Comparison of ENCODE assay signal across 29 cellular contexts in genomic region chr20:32614772-32615171, GRCh38. TPM values are rescaled to one million over a fixed set of nuclear protein-coding genes. Genes with fewer than 3 reads are reported as not detected.
"Had no signal": no experiment of that assay in that cellular context is flagged by ENCODE, and none has a peak within 500 bp of the region (broad histone marks: within the 10 kb centered on the region; RNA-seq: fewer than 3 reads in every experiment).

No MANE protein-coding gene starts in this region.

- H3K79me2 ChIP-seq: hepatocyte had no signal

- H3K27me3 ChIP-seq: colonic mucosa, hepatocyte had no signal

- H3K4me1 ChIP-seq: colonic mucosa, esophagus muscularis mucosa, foreskin keratinocyte, gastroesophageal sphincter, heart left ventricle, left lung, lower lobe of right lung had no signal

- H3K4me3 Mint-ChIP-seq: dendritic cell treated with granulocyte-macrophage colony-stimulating factor and Interleukin-4, amounts not matched to agents 40 ng/mL and 50 ng/mL, for 4 days; effector memory CD8-positive, alpha-beta T cell; immature natural killer cell; mesothelial cell of epicardium; naive B cell had no signal

- H3K36me3 ChIP-seq: colonic mucosa, esophagus muscularis mucosa, gastroesophageal sphincter, heart left ventricle, left lung, lower lobe of right lung had no signal

- DNase-seq: colonic mucosa; cortex of kidney; effector CD8-positive, alpha-beta T cell; effector memory CD8-positive, alpha-beta T cell; foreskin keratinocyte; heart left ventricle; hypothalamus; immature natural killer cell; left cardiac atrium; left lung; left ventricle myocardium superior; lower lobe of right lung; mesenchymal stem cell; mucosa of descending colon; naive B cell had no signal

- H3K9me3 Mint-ChIP-seq: immature natural killer cell, mesothelial cell of epicardium had no signal

- H3K4me3 ChIP-seq: colonic mucosa, esophagus muscularis mucosa, gastroesophageal sphincter, heart left ventricle, hepatocyte, left lung, lower lobe of right lung, mucosa of descending colon had no signal

- H3K4me2 ChIP-seq: hepatocyte had no signal

- H3K27ac ChIP-seq: colonic mucosa, esophagus muscularis mucosa, foreskin keratinocyte, gastroesophageal sphincter, heart left ventricle, hepatocyte, left lung, lower lobe of right lung had no signal

- H2AFZ ChIP-seq: hepatocyte had no signal

- H3K27ac Mint-ChIP-seq: dendritic cell treated with granulocyte-macrophage colony-stimulating factor and Interleukin-4, amounts not matched to agents 40 ng/mL and 50 ng/mL, for 4 days; effector memory CD8-positive, alpha-beta T cell; mesothelial cell of epicardium had no signal

- FAIRE-seq: endothelial cell of umbilical vein, frontal cortex, keratinocyte had no signal

- H3K36me3 Mint-ChIP-seq: mesothelial cell of epicardium, naive B cell had no signal

- H3K9me3 ChIP-seq: colonic mucosa, esophagus muscularis mucosa, gastroesophageal sphincter, heart left ventricle, left lung, lower lobe of right lung, mucosa of descending colon had no signal

RNA-seq across cellular contexts. Expression of gene C20orf203, which starts 59.0 kb away (rescaled TPM):
- total RNA-seq: colonic mucosa, dermis microvascular lymphatic vessel endothelial cell, endothelial cell of umbilical vein, epithelial cell of proximal tubule, fibroblast of villous mesenchyme, foreskin keratinocyte, hepatocyte, kidney epithelial cell, left cardiac atrium, left lung, left ventricle myocardium superior, lower lobe of right lung, lung microvascular endothelial cell, mesenteric fat pad had no signal
- polyA plus RNA-seq: endothelial cell of umbilical vein, foreskin keratinocyte, heart left ventricle, hepatocyte, keratinocyte had no signal
